In genomic region chr20:17530153-17530552, GRCh38 we compare ENCODE assay signal across 10 cellular contexts. TPM values are rescaled to one million over a fixed set of nuclear protein-coding genes. Genes with fewer than 3 reads are reported as not detected.
DNase-seq lines count a peak whose midpoint lies in the region; ATAC-seq, FAIRE-seq and TF ChIP-seq lines count a peak whose summit lies in the region.
"Had no signal": no experiment of that assay in that cellular context is flagged by ENCODE, and none has a peak within 500 bp of the region (broad histone marks: within the 10 kb centered on the region; RNA-seq: fewer than 3 reads in every experiment).

No MANE protein-coding gene starts in this region.

- H3K36me3 ChIP-seq in CD8-positive, alpha-beta memory T cell (ENCODE audit: insufficient read depth, low read length), result no peaks in the 10 kb centered on the region
- no peaks in the 10 kb centered on the region for H3K36me3 ChIP-seq in ovary

- H3K27me3 ChIP-seq in CD8-positive, alpha-beta memory T cell (ENCODE audit: insufficient read depth, low read length, poor library complexity, severe bottlenecking), result no peaks in the 10 kb centered on the region
- no peaks in the 10 kb centered on the region for H3K27me3 ChIP-seq in ovary

- TF ChIP-seq EP300 in A549 (IDR thresholded peaks at IDR 0.05) (no peak), ovary (IDR thresholded peaks at IDR 0.05) (no peak)

- peaks cover 4 to 10% of the 10 kb centered on the region in 2 donors for H3K27me3 Mint-ChIP-seq in CD8-positive, alpha-beta memory T cell
- H3K27me3 Mint-ChIP-seq in activated CD4-positive, alpha-beta memory T cell treated with anti-CD3 and anti-CD28 coated beads, Interleukin-2, amount 10 ng/mL, durations not matched to agents 7 days and 5 days, result peaks cover 3% of the 10 kb centered on the region
- no peaks in the 10 kb centered on the region for H3K27me3 Mint-ChIP-seq in mesothelial cell of epicardium (ENCODE audit: low read depth)

- peak overlapping the region in 2 of 8 donors; percentile 38 to 47 for H3K27ac Mint-ChIP-seq in CD8-positive, alpha-beta memory T cell
- peak overlapping the region; percentile 83 for H3K27ac Mint-ChIP-seq in activated CD4-positive, alpha-beta memory T cell treated with anti-CD3 and anti-CD28 coated beads, Interleukin-2, amount 10 ng/mL, durations not matched to agents 7 days and 5 days
- H3K27ac Mint-ChIP-seq in mesothelial cell of epicardium, result peak overlapping the region; percentile 26

- H3K27ac ChIP-seq in A549 (peak overlapping the region in 1 of 2 experiments; percentile 95; a peak in 2 of 6 replicates), ovary (no peak overlapping the region), RWPE1 (no peak overlapping the region)
- H3K27ac ChIP-seq in CD8-positive, alpha-beta memory T cell (ENCODE audit: low read depth, low read length), result no peak overlapping the region

- H3K9me3 ChIP-seq in A549 (no peaks in the 10 kb centered on the region), ovary (no peaks in the 10 kb centered on the region)
- no peaks in the 10 kb centered on the region for H3K9me3 ChIP-seq in CD8-positive, alpha-beta memory T cell (ENCODE audit: low read length)

- intact Hi-C loops in ovary (cut with DNase I), result loop anchor here in 2 of 4 donors (10.0 kb wide), 2 partner anchors 365 to 465 kb away; no protein-coding TSS in a partner anchor

- WGBS in A549 (ENCODE audit: missing lambda C conversion rate), result 87% methylated on average over 7 of the region's 7 CpGs
- 86 to 88% (median 86%) methylated on average over 7 of the region's 7 CpGs for WGBS in ovary, 3 donors

- no peak for TF ChIP-seq POLR2A in A549 (IDR thresholded peaks at IDR 0.05; ENCODE audit: low read length)
- TF ChIP-seq POLR2A in ovary (IDR thresholded peaks at IDR 0.05), result no peak

- DNase-seq in A549 (ENCODE audit: low read depth in 1 of 2, low spot score in 1 of 2) (no peak), mesothelial cell of epicardium (ENCODE audit: low spot score in 2 of 2, unreplicated experiment in 2 of 2) (no peak), T1000 (lab: John Stamatoyannopoulos, UW) (no peak), ovary (no peak), RWPE1 (ENCODE audit: low spot score) (no peak)
- DNase-seq in CD8-positive, alpha-beta memory T cell, result no peak
- no peak for DNase-seq in activated CD4-positive, alpha-beta memory T cell treated with anti-CD3 and anti-CD28 coated beads, Interleukin-2, amount 10 ng/mL, durations not matched to agents 7 days and 5 days
- DNase-seq: activated CD4-positive, alpha-beta T cell treated with anti-CD3 and anti-CD28 coated beads for 1 hour; hippocampal formation had no signal

- FAIRE-seq in A549 (lab: Jason Lieb, UNC), result no peak

- no peaks in the 10 kb centered on the region for H3K36me3 Mint-ChIP-seq in CD8-positive, alpha-beta memory T cell
- no peaks in the 10 kb centered on the region for H3K36me3 Mint-ChIP-seq in activated CD4-positive, alpha-beta memory T cell treated with anti-CD3 and anti-CD28 coated beads, Interleukin-2, amount 10 ng/mL, durations not matched to agents 7 days and 5 days (ENCODE audit: low read depth)
- no peaks in the 10 kb centered on the region for H3K36me3 Mint-ChIP-seq in mesothelial cell of epicardium

- ATAC-seq in A549, result no peak
- ATAC-seq in HG02610 (IDR thresholded peaks at IDR 0.05; ENCODE audit: unreplicated experiment), result no peak

- H3K4me1 ChIP-seq in A549, result peaks cover 21% of the 10 kb centered on the region
- H3K4me1 ChIP-seq in CD8-positive, alpha-beta memory T cell (ENCODE audit: insufficient read depth, low read length), result peaks cover 4% of the 10 kb centered on the region
- peaks cover 3% of the 10 kb centered on the region for H3K4me1 ChIP-seq in ovary (ENCODE audit: insufficient read depth)

- H3K4me3 Mint-ChIP-seq in CD8-positive, alpha-beta memory T cell, result peak overlapping the region; percentile 74 to 85 (median 76)
- H3K4me3 Mint-ChIP-seq in activated CD4-positive, alpha-beta memory T cell treated with anti-CD3 and anti-CD28 coated beads, Interleukin-2, amount 10 ng/mL, durations not matched to agents 7 days and 5 days, result peak overlapping the region; percentile 67
- peak overlapping the region; percentile 65 for H3K4me3 Mint-ChIP-seq in mesothelial cell of epicardium

- H3K9me3 Mint-ChIP-seq in CD8-positive, alpha-beta memory T cell, result no peaks in the 10 kb centered on the region
- no peaks in the 10 kb centered on the region for H3K9me3 Mint-ChIP-seq in activated CD4-positive, alpha-beta memory T cell treated with anti-CD3 and anti-CD28 coated beads, Interleukin-2, amount 10 ng/mL, durations not matched to agents 7 days and 5 days
- no peaks in the 10 kb centered on the region for H3K9me3 Mint-ChIP-seq in mesothelial cell of epicardium

- POLR2A ChIA-PET in A549 (lab: Yijun Ruan, JAX), result interaction anchor here (0.9 to 2.2 kb wide), 6 partner anchors 17 to 758 kb away, joined by 3 to 14 read pairs (median 4); partner anchors contain the start of genes DSTN, RRBP1 and ZNF133
- POLR2A ChIA-PET in CD8-positive, alpha-beta memory T cell (lab: Charles Lee), result interaction anchor here (1.1 to 1.5 kb wide), 2 partner anchors 82 to 152 kb away, joined by 3 to 6 read pairs; partner anchors contain the start of gene RRBP1
- POLR2A ChIA-PET in activated CD4-positive, alpha-beta memory T cell treated with anti-CD3 and anti-CD28 coated beads, Interleukin-2, amount 10 ng/mL, durations not matched to agents 7 days and 5 days (lab: Charles Lee), result interaction anchor here (0.7 to 4.9 kb wide), 13 partner anchors 8 to 607 kb away, joined by 3 to 71 read pairs (median 13); partner anchors contain the start of genes DSTN, KAT14, PET117 and RRBP1
- POLR2A ChIA-PET in RWPE1 (lab: Yijun Ruan, JAX; ENCODE audit: low non-redundant PET), result no interaction called here

- peaks cover 11 to 21% (median 18%) of the 10 kb centered on the region in 3 donors for H3K4me1 Mint-ChIP-seq in CD8-positive, alpha-beta memory T cell
- peaks cover 37% of the 10 kb centered on the region for H3K4me1 Mint-ChIP-seq in activated CD4-positive, alpha-beta memory T cell treated with anti-CD3 and anti-CD28 coated beads, Interleukin-2, amount 10 ng/mL, durations not matched to agents 7 days and 5 days
- peaks cover 17% of the 10 kb centered on the region for H3K4me1 Mint-ChIP-seq in mesothelial cell of epicardium

- no peak overlapping the region; the same call in 2 of the 3 replicates for H3K4me3 ChIP-seq in A549
- no peak overlapping the region for H3K4me3 ChIP-seq in CD8-positive, alpha-beta memory T cell (ENCODE audit: low read length)
- no peak overlapping the region for H3K4me3 ChIP-seq in ovary

- TF ChIP-seq CTCF in A549 (IDR thresholded peaks at IDR 0.05) (no peak), mesothelial cell of epicardium (IDR thresholded peaks at IDR 0.05; ENCODE audit: unreplicated experiment) (no peak), ovary (IDR thresholded peaks at IDR 0.05) (no peak), RWPE1 (conservative IDR thresholded peaks at IDR 0.05; ENCODE audit: low read depth) (no peak)

- CTCF ChIA-PET in A549 (lab: Yijun Ruan, JAX) (interaction anchor here (1.0 to 21.9 kb wide), 12 partner anchors 9 to 152 kb away, joined by 3 to 501 read pairs (median 5); partner anchors contain the start of gene RRBP1), RWPE1 (lab: Yijun Ruan, JAX) (interaction anchor here (0.7 to 1.1 kb wide), 2 partner anchors 25 to 81 kb away, joined by 3 to 6 read pairs; no protein-coding TSS in a partner anchor)
- CTCF ChIA-PET in CD8-positive, alpha-beta memory T cell (lab: Charles Lee), result interaction anchor here (0.9 kb wide), 1 partner anchor 25 kb away, joined by 3 read pairs; no protein-coding TSS in a partner anchor
- CTCF ChIA-PET in activated CD4-positive, alpha-beta memory T cell treated with anti-CD3 and anti-CD28 coated beads, Interleukin-2, amount 10 ng/mL, durations not matched to agents 7 days and 5 days (lab: Charles Lee), result interaction anchor here (0.9 to 8.2 kb wide), 8 partner anchors 9 to 152 kb away, joined by 3 to 77 read pairs (median 7); partner anchors contain the start of gene RRBP1

- H3K4me2 ChIP-seq in A549, result peak overlapping the region; percentile 78

- TF ChIP-seq RAD21 in A549 (conservative IDR thresholded peaks at IDR 0.05 in 1 of 2, IDR thresholded peaks at IDR 0.05 in 1 of 2), result no peak

TF ChIP-seq in A549, 52 proteins besides CTCF, POLR2A, EP300 and RAD21 (continues in another document):
- TF ChIP-seq HDAC2 (IDR thresholded peaks at IDR 0.05) (no peak), HES2 (IDR thresholded peaks at IDR 0.05) (no peak), SMC3 (IDR thresholded peaks at IDR 0.05) (no peak), RNF2 (IDR thresholded peaks at IDR 0.05; ENCODE audit: borderline replicate concordance, low read depth) (no peak)

RNA-seq across cellular contexts. Expression of gene BFSP1, which starts 1.0 kb away (rescaled TPM):
- polyA plus RNA-seq in A549 (2011; rRNA removed) (6.1 and 7.2 TPM in 2 replicates), A549 (2017; fragmentation: RNase III; extraction: RNeasy Plus Mini Kit Qiagen cat#74134 plus additional on column Dnase treatment) (5.8 to 8.6 TPM (median 8.3 TPM) in 3 replicates), ovary (1 to 10 TPM; 1.5 to 4.1 TPM)
- 2.7 and 2.9 TPM in 2 replicates for polyA plus RNA-seq in A549 (2012; cell fraction: cytosol; rRNA removed)
- polyA plus RNA-seq in A549 (2012; cell fraction: nucleus; rRNA removed), result 2.1 and 2.6 TPM in 2 replicates
- 3.6 and 3.7 TPM in 2 replicates for polyA minus RNA-seq in A549 (2011; rRNA and poly(A)+ RNA removed)
- total RNA-seq in CD8-positive, alpha-beta memory T cell, result under 1 TPM; 0.24 to 0.26 TPM
- polyA plus RNA-seq in CD8-positive, alpha-beta memory T cell, result 1.8 TPM
- total RNA-seq in activated CD4-positive, alpha-beta memory T cell treated with anti-CD3 and anti-CD28 coated beads, Interleukin-2, amount 10 ng/mL, durations not matched to agents 7 days and 5 days, result 1 to 10 TPM; 2.7 to 3.2 TPM
- total RNA-seq in mesothelial cell of epicardium (5.2 to 5.8 TPM (median 5.7 TPM) in 3 replicates), ovary (1 to 10 TPM in 6 of 7 donors, under 1 TPM in 1; 0.92 to 4.9 (median 1.3) TPM)

RNA-seq across cellular contexts. Expression of gene DSTN, which starts 39.7 kb away (rescaled TPM):
- polyA plus RNA-seq in A549 (2011; rRNA removed) (425 and 544 TPM in 2 replicates), A549 (2017; fragmentation: RNase III; extraction: RNeasy Plus Mini Kit Qiagen cat#74134 plus additional on column Dnase treatment) (1,014 to 1,239 TPM (median 1,131 TPM) in 3 replicates), ovary (1,000 to 10,000 TPM in 1 of 2 donors, 100 to 1,000 TPM in 1; 404 to 1,033 TPM)
- 291 and 367 TPM in 2 replicates for polyA plus RNA-seq in A549 (2012; cell fraction: cytosol; rRNA removed)
- 69.9 and 92.9 TPM in 2 replicates for polyA plus RNA-seq in A549 (2012; cell fraction: nucleus; rRNA removed)
- 40.0 and 44.5 TPM in 2 replicates for polyA minus RNA-seq in A549 (2011; rRNA and poly(A)+ RNA removed)
- 10 to 100 TPM; 66.4 to 66.9 TPM for total RNA-seq in CD8-positive, alpha-beta memory T cell
- polyA plus RNA-seq in CD8-positive, alpha-beta memory T cell, result 135 TPM
- total RNA-seq in activated CD4-positive, alpha-beta memory T cell treated with anti-CD3 and anti-CD28 coated beads, Interleukin-2, amount 10 ng/mL, durations not matched to agents 7 days and 5 days, result 100 to 1,000 TPM; 104 to 109 TPM
- total RNA-seq in mesothelial cell of epicardium (192 to 199 TPM (median 193 TPM) in 3 replicates), ovary (100 to 1,000 TPM; 162 to 429 (median 299) TPM)
